In the genomic region with DNA sequence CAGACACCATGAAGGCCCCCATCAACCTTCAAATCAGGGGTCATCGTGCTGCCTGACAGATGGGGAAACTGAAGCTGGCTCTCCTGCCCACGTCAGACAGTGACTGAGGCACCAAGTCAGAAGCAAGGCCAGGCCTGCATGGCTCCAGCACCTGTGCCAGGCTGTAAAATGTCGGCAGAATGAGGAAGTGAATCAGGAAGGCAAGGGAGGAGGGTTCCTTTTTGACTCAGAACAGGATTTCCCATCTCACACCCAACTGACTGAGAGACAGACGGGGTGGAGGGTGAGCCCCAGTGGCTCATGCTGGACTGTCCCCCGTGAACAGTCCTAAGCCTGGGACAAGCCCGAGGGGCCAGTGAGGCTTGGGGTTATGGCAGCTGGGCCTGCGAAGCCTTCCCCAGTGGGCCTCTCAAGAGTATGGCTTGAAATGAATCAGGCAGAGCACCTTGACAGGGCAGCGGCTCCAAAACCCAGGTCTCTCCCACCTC, we compare ENCODE assay signal across 1 cellular context.
TF ChIP-seq lines count a peak whose summit lies in the region.

No MANE protein-coding gene starts in this region.

TF ChIP-seq in GM23338, 12 proteins besides CTCF, POLR2A, EP300 and RAD21 (continued from another document):
- TF ChIP-seq, protein P1, sequence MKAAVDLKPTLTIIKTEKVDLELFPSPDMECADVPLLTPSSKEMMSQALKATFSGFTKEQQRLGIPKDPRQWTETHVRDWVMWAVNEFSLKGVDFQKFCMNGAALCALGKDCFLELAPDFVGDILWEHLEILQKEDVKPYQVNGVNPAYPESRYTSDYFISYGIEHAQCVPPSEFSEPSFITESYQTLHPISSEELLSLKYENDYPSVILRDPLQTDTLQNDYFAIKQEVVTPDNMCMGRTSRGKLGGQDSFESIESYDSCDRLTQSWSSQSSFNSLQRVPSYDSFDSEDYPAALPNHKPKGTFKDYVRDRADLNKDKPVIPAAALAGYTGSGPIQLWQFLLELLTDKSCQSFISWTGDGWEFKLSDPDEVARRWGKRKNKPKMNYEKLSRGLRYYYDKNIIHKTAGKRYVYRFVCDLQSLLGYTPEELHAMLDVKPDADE (IDR thresholded peaks at IDR 0.05): no peak
